ENCODE assay signal across 21 cellular contexts in genomic region chr18:71105994-71106546, GRCh38.
DNase-seq lines count a peak whose midpoint lies in the region; ATAC-seq and TF ChIP-seq lines count a peak whose summit lies in the region.
"Had no signal": no experiment of that assay in that cellular context is flagged by ENCODE, and none has a peak within 500 bp of the region (broad histone marks: within the 10 kb centered on the region; RNA-seq: fewer than 3 reads in every experiment).

No MANE protein-coding gene starts in this region.

- peaks cover 4% of the 10 kb centered on the region; the same call in 1 of the 2 replicates for H3K9me3 ChIP-seq in SK-N-SH
- no peaks in the 10 kb centered on the region for H3K9me3 ChIP-seq in MG63
- H3K9me3 ChIP-seq in fibroblast of lung (ENCODE audit: control insufficient read depth, insufficient read depth, low read depth, low read length) = no peaks in the 10 kb centered on the region
- H3K9me3 ChIP-seq in thoracic aorta = no peaks in the 10 kb centered on the region
- H3K9me3 ChIP-seq in Karpas-422 (ENCODE audit: low read length) = peaks cover 13% of the 10 kb centered on the region; the same call in 1 of the 2 replicates
- H3K9me3 ChIP-seq: BLaER1 treated with 17β-estradiol and CSF1 and Interleukin-3, amounts not matched to agents 10 nM and 100 nM had no signal

- no peaks in the 10 kb centered on the region for H3K36me3 ChIP-seq in SK-N-SH (replicated peaks in 1 of 2; ENCODE audit: control insufficient read depth in 1 of 2, insufficient read depth in 2 of 2, low read length in 1 of 2)
- no peaks in the 10 kb centered on the region for H3K36me3 ChIP-seq in MG63
- H3K36me3 ChIP-seq in fibroblast of lung (ENCODE audit: control insufficient read depth, insufficient read depth, low read length) = no peaks in the 10 kb centered on the region
- H3K36me3 ChIP-seq in thoracic aorta = no peaks in the 10 kb centered on the region
- no peaks in the 10 kb centered on the region for H3K36me3 ChIP-seq in Karpas-422 (ENCODE audit: insufficient read depth, low read length)
- H3K36me3 ChIP-seq: BLaER1 treated with 17β-estradiol and CSF1 and Interleukin-3, amounts not matched to agents 10 nM and 100 nM had no signal

- no peak for TF ChIP-seq EP300 in SK-N-SH (IDR thresholded peaks at IDR 0.05; ENCODE audit: borderline replicate concordance in 1 of 2, low read depth in 1 of 2, low read length in 1 of 2)

- H3K79me2 ChIP-seq in SK-N-SH (ENCODE audit: insufficient read depth) = no peaks in the 10 kb centered on the region
- no peaks in the 10 kb centered on the region for H3K79me2 ChIP-seq in fibroblast of lung (ENCODE audit: control insufficient read depth, insufficient read depth, low read length)
- no peaks in the 10 kb centered on the region for H3K79me2 ChIP-seq in Karpas-422 (ENCODE audit: low read length)

- H3K9me2 ChIP-seq in SK-N-SH (no peaks in the 10 kb centered on the region), Karpas-422 (replicated peaks; ENCODE audit: insufficient read depth, low read length) (no peaks in the 10 kb centered on the region)

- H4K20me1 ChIP-seq in SK-N-SH (ENCODE audit: insufficient read depth) (no peaks in the 10 kb centered on the region), fibroblast of lung (ENCODE audit: control insufficient read depth, extremely low read depth, insufficient read depth, low read length) (no peaks in the 10 kb centered on the region), Karpas-422 (ENCODE audit: insufficient read depth, low read depth, low read length) (no peaks in the 10 kb centered on the region)
- H4K20me1 ChIP-seq: BLaER1 treated with 17β-estradiol and CSF1 and Interleukin-3, amounts not matched to agents 10 nM and 100 nM had no signal

- H3K4me1 ChIP-seq in SK-N-SH (ENCODE audit: control insufficient read depth in 1 of 2, insufficient read depth in 2 of 2, low read depth in 1 of 2, low read length in 1 of 2) (peaks cover 0 to 28% of the 10 kb centered on the region in 2 experiments; a peak in 1 of 4 replicates), fibroblast of lung (ENCODE audit: control insufficient read depth, extremely low read depth, insufficient read depth, low read length) (no peaks in the 10 kb centered on the region), thoracic aorta (ENCODE audit: control insufficient read depth in 1 of 2, low read depth in 2 of 2) (peaks cover 12 to 21% of the 10 kb centered on the region in 2 donors), Karpas-422 (ENCODE audit: low read length) (no peaks in the 10 kb centered on the region)
- H3K4me1 ChIP-seq: BLaER1 treated with 17β-estradiol and CSF1 and Interleukin-3, amounts not matched to agents 10 nM and 100 nM had no signal

- no peak for TF ChIP-seq RAD21 in SK-N-SH (IDR thresholded peaks at IDR 0.05; ENCODE audit: low read length)

- H2AFZ ChIP-seq in SK-N-SH (ENCODE audit: low read depth) (peak overlapping the region; percentile 89; the same call in 1 of the 2 replicates), fibroblast of lung (ENCODE audit: low read length) (peak overlapping the region; percentile 16), Karpas-422 (ENCODE audit: low read length) (no peak overlapping the region)

- TF ChIP-seq CTCF in SK-N-SH (IDR thresholded peaks at IDR 0.05) (no peak), fibroblast of lung (conservative IDR thresholded peaks at IDR 0.05 in 1 of 2, IDR thresholded peaks at IDR 0.05 in 1 of 2; ENCODE audit: low read depth in 1 of 2, low read length in 2 of 2) (no peak), thoracic aorta (IDR thresholded peaks at IDR 0.05) (no peak)

- no peak for DNase-seq in SK-N-SH
- DNase-seq in MG63 = peak; percentile 4
- peak in 1 of 2 donors; percentile 8 for DNase-seq in fibroblast of lung (ENCODE audit: low read depth in 2 of 2)
- no peak for DNase-seq in thoracic aorta (ENCODE audit: low spot score)
- no peak for DNase-seq in Karpas-422
- no peak for DNase-seq in SHP77 treated with DMSO at 0.1 percent for 48 hours (lab: John Stamatoyannopoulos, UW)
- no peak for DNase-seq in DMS53 treated with DMSO at 0.1 percent for 48 hours (lab: John Stamatoyannopoulos, UW; ENCODE audit: unreplicated experiment)
- DNase-seq: CD8-positive, alpha-beta memory T cell; GDM1; MV-4-11; NCI-H1436; NCI-H2029; NCI-H510A; NCI-H82; PC-9 had no signal

- H3K4me2 ChIP-seq in SK-N-SH (peak overlapping the region; percentile 48; the same call in 1 of the 2 replicates), fibroblast of lung (ENCODE audit: extremely low read depth, insufficient read depth, low read length) (no peak overlapping the region), Karpas-422 (ENCODE audit: low read depth, low read length, poor library complexity, severe bottlenecking) (no peak overlapping the region)
- H3K4me2 ChIP-seq: BLaER1 treated with 17β-estradiol and CSF1 and Interleukin-3, amounts not matched to agents 10 nM and 100 nM had no signal

- H3F3A ChIP-seq in SK-N-SH (replicated peaks; ENCODE audit: insufficient read depth) = peaks cover 7% of the 10 kb centered on the region

- peak overlapping the region in 1 of 2 experiments; percentile 88; a peak in 2 of 4 replicates for H3K27ac ChIP-seq in SK-N-SH (ENCODE audit: low read depth in 2 of 2, low read length in 1 of 2)
- H3K27ac ChIP-seq in fibroblast of lung (ENCODE audit: insufficient read depth, low read length) = peak overlapping the region; percentile 77
- peak overlapping the region; percentile 72 to 85 for H3K27ac ChIP-seq in thoracic aorta
- H3K27ac ChIP-seq in Karpas-422 (ENCODE audit: low read length) = no peak overlapping the region
- H3K27ac ChIP-seq: 22Rv1; BLaER1 treated with 17β-estradiol and CSF1 and Interleukin-3, amounts not matched to agents 10 nM and 100 nM; HL-60; PC-9 had no signal

- H3K9ac ChIP-seq in SK-N-SH (no peak overlapping the region), fibroblast of lung (ENCODE audit: insufficient read depth, low read length) (no peak overlapping the region), Karpas-422 (ENCODE audit: low read length) (no peak overlapping the region)
- H3K9ac ChIP-seq: BLaER1 treated with 17β-estradiol and CSF1 and Interleukin-3, amounts not matched to agents 10 nM and 100 nM had no signal

- ATAC-seq in SK-N-SH treated with all-trans-retinoic acid at 6 μM for 48 hours (no peak), thoracic aorta (ENCODE audit: insufficient number of reproducible peaks, low FRiP score, low read depth) (peak; percentile 40)
- ATAC-seq: GM12878, HCT116 had no signal

- POLR2A ChIA-PET in SK-N-SH (lab: Yijun Ruan, JAX) = no interaction called here

- no peak overlapping the region for H3K4me3 ChIP-seq in SK-N-SH (ENCODE audit: low read depth in 2 of 2, low read length in 1 of 2)
- H3K4me3 ChIP-seq in MG63 = no peak overlapping the region
- H3K4me3 ChIP-seq in fibroblast of lung (replicated peaks in 1 of 4; ENCODE audit: control extremely low read depth in 1 of 4, insufficient read depth in 1 of 4, low read depth in 3 of 4, low read length in 4 of 4) = no peak overlapping the region
- peak overlapping the region; percentile 61 for H3K4me3 ChIP-seq in thoracic aorta
- no peak overlapping the region for H3K4me3 ChIP-seq in Karpas-422 (ENCODE audit: low read length)
- H3K4me3 ChIP-seq: BLaER1 treated with 17β-estradiol and CSF1 and Interleukin-3, amounts not matched to agents 10 nM and 100 nM; GM12878; PC-9 had no signal

- CTCF ChIA-PET in SK-N-SH (lab: Yijun Ruan, JAX) = no interaction called here

- 72% methylated on average over 4 of the region's 4 CpGs for WGBS in SK-N-SH (ENCODE audit: low lambda C conversion rate)

- H3K27me3 ChIP-seq in SK-N-SH (ENCODE audit: insufficient read depth) = no peaks in the 10 kb centered on the region
- H3K27me3 ChIP-seq in MG63 = no peaks in the 10 kb centered on the region
- no peaks in the 10 kb centered on the region for H3K27me3 ChIP-seq in fibroblast of lung (ENCODE audit: control insufficient read depth, insufficient read depth, low read length)
- no peaks in the 10 kb centered on the region for H3K27me3 ChIP-seq in thoracic aorta (replicated peaks; ENCODE audit: insufficient read depth)
- H3K27me3 ChIP-seq in Karpas-422 (ENCODE audit: low read length) = no peaks in the 10 kb centered on the region
- H3K27me3 ChIP-seq: BLaER1 treated with 17β-estradiol and CSF1 and Interleukin-3, amounts not matched to agents 10 nM and 100 nM had no signal

TF ChIP-seq in SK-N-SH, 30 proteins besides CTCF, POLR2A, EP300 and RAD21 (continues in another document):
- TF ChIP-seq FOXJ3 (CRISPR knock-in tag; IDR thresholded peaks at IDR 0.05) (no peak), NRF1 (IDR thresholded peaks at IDR 0.05; ENCODE audit: low read depth, low read length) (no peak), RCOR1 (IDR thresholded peaks at IDR 0.05; ENCODE audit: low read length) (no peak), GATA2 (CRISPR knock-in tag; IDR thresholded peaks at IDR 0.05) (no peak), RFX5 (IDR thresholded peaks at IDR 0.05; ENCODE audit: low read length) (no peak)

TF ChIP-seq in SK-N-SH treated with all-trans-retinoic acid at 6 μM for 48 hours, 23 proteins besides CTCF, POLR2A, EP300 and RAD21 (continues in another document):
- TF ChIP-seq GLIS3 (CRISPR knock-in tag; IDR thresholded peaks at IDR 0.05) (no peak), TSHZ2 (CRISPR knock-in tag; IDR thresholded peaks at IDR 0.05) (no peak)
